Comparison of ENCODE assay signal across 9 cellular contexts in genomic region chr3:13346481-13347389, GRCh38.
DNase-seq lines count a peak whose midpoint lies in the region; ATAC-seq and TF ChIP-seq lines count a peak whose summit lies in the region.
"Had no signal": no experiment of that assay in that cellular context is flagged by ENCODE, and none has a peak within 500 bp of the region (broad histone marks: within the 10 kb centered on the region; RNA-seq: fewer than 3 reads in every experiment).

No MANE protein-coding gene starts in this region.

- H3K27ac ChIP-seq in BLaER1 treated with 17β-estradiol and CSF1 and Interleukin-3, amounts not matched to agents 10 nM and 100 nM: peak overlapping the region; percentile 10 to 97 (median 93); a peak in 21 of 22 replicates
- peak overlapping the region; percentile 24 for H3K27ac ChIP-seq in OCI-LY1 (ENCODE audit: low read depth, low read length, poor library complexity, severe bottlenecking)
- no peak overlapping the region for H3K27ac ChIP-seq in left lung
- H3K27ac ChIP-seq: thyroid gland had no signal

- no peak for TF ChIP-seq CTCF in OCI-LY1 (IDR thresholded peaks at IDR 0.05; ENCODE audit: low read length)
- no peak for TF ChIP-seq CTCF in left lung (IDR thresholded peaks at IDR 0.05)

- H3K9me2 ChIP-seq in OCI-LY1 (ENCODE audit: low read depth, low read length): no peaks in the 10 kb centered on the region

- H2AFZ ChIP-seq in OCI-LY1 (ENCODE audit: low read length): no peak overlapping the region

- H3K4me3 ChIP-seq in BLaER1 treated with 17β-estradiol and CSF1 and Interleukin-3, amounts not matched to agents 10 nM and 100 nM: peak overlapping the region; percentile 9 to 55 (median 40); a peak in 18 of 20 replicates
- H3K4me3 ChIP-seq in OCI-LY1 (ENCODE audit: low read depth, low read length, poor library complexity, severe bottlenecking) (no peak overlapping the region), left lung (no peak overlapping the region)
- H3K4me3 ChIP-seq: thyroid gland had no signal

- H3K4me1 ChIP-seq in BLaER1 treated with 17β-estradiol and CSF1 and Interleukin-3, amounts not matched to agents 10 nM and 100 nM: peaks cover 61 to 100% (median 100%) of the 10 kb centered on the region in 10 experiments
- H3K4me1 ChIP-seq in OCI-LY1 (ENCODE audit: insufficient read depth, low read length, severe bottlenecking) (peaks cover 9% of the 10 kb centered on the region), left lung (no peaks in the 10 kb centered on the region)
- H3K4me1 ChIP-seq: thyroid gland had no signal

- peaks cover 0 to 46% (median 0%) of the 10 kb centered on the region in 11 experiments; a peak in 3 of 22 replicates for H4K20me1 ChIP-seq in BLaER1 treated with 17β-estradiol and CSF1 and Interleukin-3, amounts not matched to agents 10 nM and 100 nM
- no peaks in the 10 kb centered on the region for H4K20me1 ChIP-seq in OCI-LY1 (ENCODE audit: insufficient read depth, low read length)

- no peaks in the 10 kb centered on the region for H3K79me2 ChIP-seq in OCI-LY1 (ENCODE audit: insufficient read depth, low read length)

- peaks cover 0 to 10% (median 8%) of the 10 kb centered on the region in 11 experiments; a peak in 13 of 22 replicates for H3K9me3 ChIP-seq in BLaER1 treated with 17β-estradiol and CSF1 and Interleukin-3, amounts not matched to agents 10 nM and 100 nM (replicated peaks in 1 of 11)
- H3K9me3 ChIP-seq in OCI-LY1 (ENCODE audit: low read length) (no peaks in the 10 kb centered on the region), left lung (no peaks in the 10 kb centered on the region)
- H3K9me3 ChIP-seq: thyroid gland had no signal

- peak overlapping the region in 10 of 11 experiments; percentile 37 to 85 (median 76); a peak in 18 of 22 replicates for H3K9ac ChIP-seq in BLaER1 treated with 17β-estradiol and CSF1 and Interleukin-3, amounts not matched to agents 10 nM and 100 nM
- no peak overlapping the region for H3K9ac ChIP-seq in OCI-LY1 (ENCODE audit: low read length)

- DNase-seq in activated T-helper 9 cell treated with anti-CD3 and anti-CD28 coated beads, Interleukin-2, amount 50 U/mL, for 16 hours (ENCODE audit: low read depth): peak; percentile 48
- DNase-seq in left lung (peak; percentile 38 to 64), NCI-H146 (lab: John Stamatoyannopoulos, UW) (no peak)
- peak; percentile 20 to 52 for DNase-seq in stimulated activated CD8-positive, alpha-beta memory T cell treated with anti-CD3 and anti-CD28 coated beads, Interleukin-4, amount 100 ng/mL, for 4 hours (ENCODE audit: low read depth in 2 of 2, low spot score in 1 of 2)

- peak overlapping the region; percentile 91 to 99 (median 97) for H3K4me2 ChIP-seq in BLaER1 treated with 17β-estradiol and CSF1 and Interleukin-3, amounts not matched to agents 10 nM and 100 nM
- no peak overlapping the region for H3K4me2 ChIP-seq in OCI-LY1 (ENCODE audit: low read length)

- intact Hi-C loops in left lung (cut with DNase I): no loop called here

- ATAC-seq in left lung (peak; percentile 17), GM21786 (IDR thresholded peaks at IDR 0.05; ENCODE audit: unreplicated experiment) (no peak), HG03521 (IDR thresholded peaks at IDR 0.05; ENCODE audit: unreplicated experiment) (no peak)

- H3F3A ChIP-seq in OCI-LY1 (ENCODE audit: insufficient read depth, low read length): no peaks in the 10 kb centered on the region

- no peaks in the 10 kb centered on the region for H3K27me3 ChIP-seq in BLaER1 treated with 17β-estradiol and CSF1 and Interleukin-3, amounts not matched to agents 10 nM and 100 nM
- H3K27me3 ChIP-seq in OCI-LY1 (ENCODE audit: insufficient read depth, low read length) (no peaks in the 10 kb centered on the region), left lung (no peaks in the 10 kb centered on the region)
- H3K27me3 ChIP-seq: thyroid gland had no signal

- peaks cover 0 to 61% (median 31%) of the 10 kb centered on the region in 11 experiments; a peak in 18 of 22 replicates for H3K36me3 ChIP-seq in BLaER1 treated with 17β-estradiol and CSF1 and Interleukin-3, amounts not matched to agents 10 nM and 100 nM
- H3K36me3 ChIP-seq in OCI-LY1 (ENCODE audit: insufficient read depth, low read length) (peaks cover 96% of the 10 kb centered on the region), left lung (peaks cover 0 to 46% of the 10 kb centered on the region in 2 donors)

Comparison
In these comparisons a context has a peak if more than half of its experiments do, and no peak if none do; other contexts are left out.
1. H3K27ac ChIP-seq: peak in BLaER1 treated with 17β-estradiol and CSF1 and Interleukin-3, amounts not matched to agents 10 nM and 100 nM (11 of 11) and OCI-LY1 (single experiment); none in left lung (0 of 2).
2. H3K4me3 ChIP-seq: peak in BLaER1 treated with 17β-estradiol and CSF1 and Interleukin-3, amounts not matched to agents 10 nM and 100 nM (10 of 10); none in OCI-LY1 (single experiment) and left lung (0 of 2).